Comparison of ENCODE assay signal across 16 cellular contexts in the genomic region with DNA sequence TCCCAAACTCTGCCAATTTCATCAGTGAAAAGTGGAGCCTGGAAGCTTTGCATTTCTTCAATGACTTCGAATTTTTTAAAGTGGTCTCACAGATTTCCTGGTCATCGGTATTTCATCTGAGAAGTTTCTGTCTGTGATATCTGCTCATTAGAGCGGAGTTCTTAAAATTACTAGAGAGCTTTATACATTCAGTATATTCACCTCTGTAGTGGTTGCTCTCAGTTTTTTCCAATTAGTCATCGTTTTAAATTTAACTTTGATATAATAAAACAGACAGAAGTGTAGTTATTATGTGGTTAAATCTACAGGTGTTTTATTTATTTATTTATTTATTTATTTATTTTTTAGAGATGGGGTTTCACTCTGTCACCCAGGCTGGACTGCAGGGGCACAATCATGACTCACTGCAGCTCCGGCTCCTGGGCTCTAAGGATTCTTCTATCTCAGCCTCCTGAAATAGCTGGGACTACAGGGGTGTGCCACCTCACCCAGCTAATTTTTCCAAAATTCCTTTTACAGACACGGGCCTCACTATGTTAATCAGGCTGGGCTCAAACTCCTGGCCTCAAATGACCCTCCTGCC. TPM values are rescaled to one million over a fixed set of nuclear protein-coding genes. Genes with fewer than 3 reads are reported as not detected.
DNase-seq lines count a peak whose midpoint lies in the region; ATAC-seq and TF ChIP-seq lines count a peak whose summit lies in the region.
"Had no signal": no experiment of that assay in that cellular context is flagged by ENCODE, and none has a peak within 500 bp of the region (broad histone marks: within the 10 kb centered on the region; RNA-seq: fewer than 3 reads in every experiment).

No MANE protein-coding gene starts in this region.

- no peak for TF ChIP-seq POLR2A in esophagus squamous epithelium (IDR thresholded peaks at IDR 0.05)

- H3K4me1 ChIP-seq in mesenchymal stem cell (ENCODE audit: control insufficient read depth, insufficient read depth, low read depth, low read length) = peaks cover 17% of the 10 kb centered on the region
- H3K4me1 ChIP-seq in tibial artery = peaks cover 0 to 87% (median 64%) of the 10 kb centered on the region in 4 donors
- peaks cover 5 to 60% (median 38%) of the 10 kb centered on the region in 3 donors for H3K4me1 ChIP-seq in esophagus squamous epithelium

- 29% methylated on average over 2 of the region's 6 CpGs for WGBS in mesenchymal stem cell
- 75 to 78% methylated on average over 6 of the region's 6 CpGs for WGBS in esophagus squamous epithelium, 2 donors

- POLR2A ChIA-PET in activated CD4-positive, alpha-beta T cell treated with anti-CD3 and anti-CD28 coated beads for 36 hours (lab: Charles Lee) = no interaction called here

- H3K27ac ChIP-seq in brain microvascular endothelial cell (peak overlapping the region; percentile 17), mesenchymal stem cell (ENCODE audit: low read length, poor library complexity, severe bottlenecking) (peak overlapping the region; percentile 41), tibial artery (peak overlapping the region; percentile 61 to 64), esophagus squamous epithelium (peak overlapping the region in 1 of 4 donors; percentile 41)

- H3K36me3 Mint-ChIP-seq in activated CD4-positive, alpha-beta T cell treated with anti-CD3 and anti-CD28 coated beads for 36 hours (ENCODE audit: low read depth) = peaks cover 13% of the 10 kb centered on the region

- no peaks in the 10 kb centered on the region for H3K9me3 Mint-ChIP-seq in activated CD4-positive, alpha-beta T cell treated with anti-CD3 and anti-CD28 coated beads for 36 hours (ENCODE audit: low read depth)
- H3K9me3 Mint-ChIP-seq: naive thymus-derived CD4-positive, alpha-beta T cell; T-cell had no signal

- TF ChIP-seq CTCF in brain microvascular endothelial cell (IDR thresholded peaks at IDR 0.05; ENCODE audit: low read depth, low read length, missing control alignments) (no peak), tibial artery (IDR thresholded peaks at IDR 0.05) (no peak), esophagus squamous epithelium (IDR thresholded peaks at IDR 0.05) (no peak)

- no peak overlapping the region for H2BK15ac ChIP-seq in mesenchymal stem cell (ENCODE audit: low read depth, poor library complexity, severe bottlenecking)

- peak; percentile 43 for ATAC-seq in activated CD4-positive, alpha-beta T cell treated with anti-CD3 and anti-CD28 coated beads for 36 hours
- ATAC-seq in HG03342 (IDR thresholded peaks at IDR 0.05; ENCODE audit: unreplicated experiment) (no peak), GM19467 (IDR thresholded peaks at IDR 0.05; ENCODE audit: unreplicated experiment) (no peak)
- ATAC-seq: naive thymus-derived CD4-positive, alpha-beta T cell; T-cell had no signal

- no peaks in the 10 kb centered on the region for H3K27me3 Mint-ChIP-seq in activated CD4-positive, alpha-beta T cell treated with anti-CD3 and anti-CD28 coated beads for 36 hours
- H3K27me3 Mint-ChIP-seq: naive thymus-derived CD4-positive, alpha-beta T cell; T-cell had no signal

- H3K4me3 ChIP-seq in brain microvascular endothelial cell (ENCODE audit: low read depth, low read length) (no peak overlapping the region), mesenchymal stem cell (ENCODE audit: insufficient read depth in 1 of 2, low read depth in 1 of 2, low read length in 2 of 2) (peak overlapping the region in 1 of 2 experiments; percentile 46), tibial artery (no peak overlapping the region), esophagus squamous epithelium (no peak overlapping the region)

- H3K27ac Mint-ChIP-seq in activated CD4-positive, alpha-beta T cell treated with anti-CD3 and anti-CD28 coated beads for 36 hours = no peak overlapping the region
- H3K27ac Mint-ChIP-seq: T-cell had no signal

- peak overlapping the region; percentile 40 for H3K4me2 ChIP-seq in mesenchymal stem cell (ENCODE audit: low read length, poor library complexity, severe bottlenecking)

- no peak overlapping the region for H4K8ac ChIP-seq in mesenchymal stem cell (ENCODE audit: low read length)

- H3K14ac ChIP-seq in mesenchymal stem cell (ENCODE audit: low read length in 2 of 2) = no peak overlapping the region

- H3K79me1 ChIP-seq in mesenchymal stem cell (replicated peaks; ENCODE audit: low read length, poor library complexity, severe bottlenecking) = peaks cover 10% of the 10 kb centered on the region

- no peak overlapping the region for H3K23ac ChIP-seq in mesenchymal stem cell (ENCODE audit: low read length in 2 of 2)

- H3K4ac ChIP-seq in mesenchymal stem cell (ENCODE audit: low read depth in 1 of 2, low read length in 2 of 2) = no peak overlapping the region

- CTCF ChIA-PET in activated CD4-positive, alpha-beta T cell treated with anti-CD3 and anti-CD28 coated beads for 36 hours (lab: Charles Lee) = interaction anchor here (0.7 to 1.0 kb wide), 2 partner anchors 16 to 1008 kb away, joined by 3 read pairs; partner anchors contain the start of gene ARHGAP17

- no peak overlapping the region for H3K4me3 Mint-ChIP-seq in activated CD4-positive, alpha-beta T cell treated with anti-CD3 and anti-CD28 coated beads for 36 hours
- H3K4me3 Mint-ChIP-seq: naive thymus-derived CD4-positive, alpha-beta T cell; T-cell had no signal

- no peak overlapping the region for H4K91ac ChIP-seq in mesenchymal stem cell (ENCODE audit: low read length)

- in situ Hi-C loops in brain microvascular endothelial cell (cut with HindIII; ENCODE audit: low pct_ligation_motif_present, low sequenced_read_pairs) = no loop called here

- H3K9me3 ChIP-seq in mesenchymal stem cell (ENCODE audit: control insufficient read depth, low read length) = no peaks in the 10 kb centered on the region
- H3K9me3 ChIP-seq in tibial artery = no peaks in the 10 kb centered on the region
- no peaks in the 10 kb centered on the region for H3K9me3 ChIP-seq in esophagus squamous epithelium

- H2AFZ ChIP-seq in mesenchymal stem cell (ENCODE audit: low read depth, low read length) = no peak overlapping the region

- no peaks in the 10 kb centered on the region for H3K36me3 ChIP-seq in brain microvascular endothelial cell (replicated peaks)
- H3K36me3 ChIP-seq in mesenchymal stem cell (ENCODE audit: control insufficient read depth in 1 of 2, insufficient read depth in 2 of 2, low read depth in 1 of 2, low read length in 2 of 2) = no peaks in the 10 kb centered on the region
- no peaks in the 10 kb centered on the region for H3K36me3 ChIP-seq in tibial artery
- no peaks in the 10 kb centered on the region for H3K36me3 ChIP-seq in esophagus squamous epithelium

- H2BK120ac ChIP-seq in mesenchymal stem cell (ENCODE audit: low read depth, low read length) = no peak overlapping the region

- no peak overlapping the region for H2BK5ac ChIP-seq in mesenchymal stem cell (ENCODE audit: low read depth, low read length, poor library complexity, severe bottlenecking)

- no peak for DNase-seq in activated CD4-positive, alpha-beta T cell treated with anti-CD3 and anti-CD28 coated beads for 36 hours
- no peak for DNase-seq in activated CD4-positive, alpha-beta T cell treated with anti-CD3 and anti-CD28 coated beads, Interleukin-2, amount 50 U/mL, for 1 hour
- no peak for DNase-seq in brain microvascular endothelial cell
- DNase-seq in mesenchymal stem cell = no peak
- DNase-seq in tibial artery = no peak
- DNase-seq in esophagus squamous epithelium (lab: John Stamatoyannopoulos, UW) = no peak
- DNase-seq: activated CD4-positive, CD25-positive, alpha-beta regulatory T cell; activated CD8-positive, alpha-beta memory T cell treated with anti-CD3 and anti-CD28 coated beads, Interleukin-2, amount 50 U/mL, for 48 hours; COR-L47; hippocampal formation; naive thymus-derived CD4-positive, alpha-beta T cell; NCI-H1417; stimulated activated CD4-positive, alpha-beta T cell treated with anti-CD3 and anti-CD28 coated beads, Interleukin-2, amount 100 ng/mL, for 24 hours; T-cell had no signal

- H3K4me1 Mint-ChIP-seq in activated CD4-positive, alpha-beta T cell treated with anti-CD3 and anti-CD28 coated beads for 36 hours = peaks cover 63% of the 10 kb centered on the region

- H3K27me3 ChIP-seq in brain microvascular endothelial cell (replicated peaks) (no peaks in the 10 kb centered on the region), mesenchymal stem cell (ENCODE audit: control insufficient read depth in 1 of 2, insufficient read depth in 1 of 2, low read length in 2 of 2) (no peaks in the 10 kb centered on the region), tibial artery (no peaks in the 10 kb centered on the region), esophagus squamous epithelium (no peaks in the 10 kb centered on the region)

- H2BK12ac ChIP-seq in mesenchymal stem cell (ENCODE audit: low read length in 2 of 2) = no peak overlapping the region

- peak overlapping the region; percentile 51 for H3K9ac ChIP-seq in mesenchymal stem cell (ENCODE audit: low read length)

- H2AK5ac ChIP-seq in mesenchymal stem cell (ENCODE audit: low read length, severe bottlenecking) = no peak overlapping the region

- no peak overlapping the region for H3K18ac ChIP-seq in mesenchymal stem cell (ENCODE audit: low read depth in 1 of 2, low read length in 2 of 2)

- intact Hi-C loops in activated CD4-positive, alpha-beta T cell treated with anti-CD3 and anti-CD28 coated beads for 36 hours (cut with DNase I, micrococcal nuclease) = no loop called here
- intact Hi-C loops in tibial artery (cut with DNase I; ENCODE audit: low total_unique reads) (no loop called here), esophagus squamous epithelium (cut with DNase I) (no loop called here)

RNA-seq across cellular contexts. Expression of gene ARHGAP17, which starts 16.0 kb away (rescaled TPM):
- total RNA-seq in activated CD4-positive, alpha-beta T cell treated with anti-CD3 and anti-CD28 coated beads for 36 hours = 10 to 100 TPM; 55.1 to 60.4 TPM
- polyA plus RNA-seq in mesenchymal stem cell (2013, experiment 1 of 2) = 59.1 TPM
- 55.8 TPM for polyA plus RNA-seq in mesenchymal stem cell (2013, experiment 2 of 2)
- 10 to 100 TPM; 36.2 to 48.1 (median 43.2) TPM for total RNA-seq in esophagus squamous epithelium
